In genomic region chr1:18907021-18907913, GRCh38 we compare ENCODE assay signal across 8 cellular contexts. TPM values are rescaled to one million over a fixed set of nuclear protein-coding genes. Genes with fewer than 3 reads are reported as not detected.
DNase-seq lines count a peak whose midpoint lies in the region; ATAC-seq, FAIRE-seq and TF ChIP-seq lines count a peak whose summit lies in the region.

No MANE protein-coding gene starts in this region.

- H3K27ac ChIP-seq in cingulate gyrus (ENCODE audit: low read depth, low read length) (peak overlapping the region; percentile 82), HepG2 (ENCODE audit: extremely low read length, insufficient read depth, low read length) (no peak overlapping the region)

- H3K27me3 ChIP-seq in HepG2 (ENCODE audit: control insufficient read depth in 1 of 2, insufficient read depth in 2 of 2, low read length in 2 of 2): no peaks in the 10 kb centered on the region

- no peak for TF ChIP-seq POLR2A in HepG2 (IDR thresholded peaks at IDR 0.05; ENCODE audit: insufficient read depth in 1 of 2, low read depth in 2 of 2, low read length in 2 of 2)

- ATAC-seq in HepG2 (peak; percentile 11; the same call in 1 of the 3 replicates), HG03097 (IDR thresholded peaks at IDR 0.05; ENCODE audit: low FRiP score, unreplicated experiment) (no peak)

- POLR2A ChIA-PET in HepG2 (lab: Yijun Ruan, JAX): no interaction called here

- TF ChIP-seq CTCF in HepG2 (CRISPR knock-in tag; IDR thresholded peaks at IDR 0.05): peak; percentile 74

- TF ChIP-seq EP300 in HepG2 (IDR thresholded peaks at IDR 0.05; ENCODE audit: low read depth in 2 of 2, low read length in 2 of 2): no peak
- no peak for TF ChIP-seq EP300 in HepG2 (CRISPR knock-in tag; IDR thresholded peaks at IDR 0.05; ENCODE audit: borderline replicate concordance)

- H3K4me2 ChIP-seq in HepG2 (ENCODE audit: low read depth, low read length): no peak overlapping the region

- FAIRE-seq in HepG2 (lab: Jason Lieb, UNC): peak; percentile 32

- H3K4me3 ChIP-seq in HepG2 (replicated peaks in 1 of 3; ENCODE audit: insufficient read depth in 1 of 3, low read depth in 2 of 3, low read length in 3 of 3): no peak overlapping the region

- DNase-seq in NCI-H2196 (lab: John Stamatoyannopoulos, UW; ENCODE audit: unreplicated experiment) (peak; percentile 30), NCI-H2196 treated with DMSO at 0.1 percent for 48 hours (lab: John Stamatoyannopoulos, UW; ENCODE audit: unreplicated experiment) (no peak), NCI-H2171 (lab: John Stamatoyannopoulos, UW) (peak; percentile 60), HepG2 (ENCODE audit: low spot score) (peak; percentile 40)
- peak; percentile 52 to 73 for DNase-seq in activated CD4-positive, alpha-beta T cell treated with anti-CD3 and anti-CD28 coated beads for 4 hours
- peak; percentile 24 to 49 (median 41) for DNase-seq in stimulated activated CD4-positive, alpha-beta T cell treated with anti-CD3 and anti-CD28 coated beads, TNF-alpha, amount 100 ng/mL, for 48 hours (ENCODE audit: low read depth in 3 of 3)

- WGBS in HepG2 (ENCODE audit: low lambda C conversion rate): 88% methylated on average over 16 of the region's 16 CpGs

- peak; percentile 67 for TF ChIP-seq RAD21 in HepG2 (CRISPR knock-in tag; IDR thresholded peaks at IDR 0.05)

- H3K9me3 ChIP-seq in HepG2 (ENCODE audit: low read length): no peaks in the 10 kb centered on the region

- H3K4me1 ChIP-seq in HepG2 (ENCODE audit: insufficient read depth, low read length): peaks cover 11% of the 10 kb centered on the region

- in situ Hi-C loops in HepG2 (cut with HindIII; ENCODE audit: extremely low pct_ligation_motif_present, low pct_unique_long_range_greater_than_20kb): loop anchor here (5.0 kb wide), 1 partner anchor 40 kb away; no protein-coding TSS in a partner anchor

- no peaks in the 10 kb centered on the region; the same call in 1 of the 2 replicates for H4K20me1 ChIP-seq in HepG2 (ENCODE audit: insufficient read depth, low read length)

- BruUV-seq in HepG2 (replicated peaks; lab: Mats Ljungman, UMichigan): no TSS peak

- no peak overlapping the region for H2AFZ ChIP-seq in HepG2 (ENCODE audit: low read length)

- intact Hi-C loops in HepG2 (cut with micrococcal nuclease; ENCODE audit: unreplicated experiment): loop anchor here (2.0 kb wide), 1 partner anchor 44 kb away; no protein-coding TSS in a partner anchor

- H3K9ac ChIP-seq in HepG2 (ENCODE audit: insufficient read depth, low read depth, low read length): no peak overlapping the region

- CTCF ChIA-PET in HepG2 (lab: Yijun Ruan, JAX; ENCODE audit: low intra/inter-chr PET ratio, low total read pairs): interaction anchor here (0.7 to 2.2 kb wide), 4 partner anchors 23 to 175 kb away, joined by 3 to 14 read pairs (median 3); no protein-coding TSS in a partner anchor

- peaks cover 13 to 41% of the 10 kb centered on the region in 2 experiments; a peak in 4 of 5 replicates for H3K36me3 ChIP-seq in HepG2 (replicated peaks in 1 of 2; ENCODE audit: control insufficient read depth in 1 of 2, insufficient read depth in 2 of 2, low read length in 2 of 2)

- H3K79me2 ChIP-seq in HepG2 (ENCODE audit: insufficient read depth, low read length): no peaks in the 10 kb centered on the region

TF ChIP-seq in HepG2, 621 proteins besides CTCF, POLR2A, EP300 and RAD21 (continues in another document):
- TF ChIP-seq MYPOP (CRISPR knock-in tag; IDR thresholded peaks at IDR 0.05): no peak

RNA-seq across cellular contexts. Expression of gene ALDH4A1, which starts 4.9 kb away (rescaled TPM):
- 58.5 and 76.4 TPM in 2 replicates for total RNA-seq in HepG2 (2016; rRNA removed; fragmentation: Illumina TruSeq; extraction: Trizol)
- total RNA-seq in HepG2 (2016; cell fraction: cytosol; rRNA removed; fragmentation: Illumina TruSeq; extraction: Trizol; ENCODE audit: low read depth): 7.2 and 7.7 TPM in 2 replicates
- 53.0 and 79.3 TPM in 2 replicates for total RNA-seq in HepG2 (2016; cell fraction: insoluble cytoplasmic fraction; rRNA removed; fragmentation: Illumina TruSeq; extraction: Trizol)
- 22.0 and 22.8 TPM in 2 replicates for total RNA-seq in HepG2 (2016; cell fraction: membrane; rRNA removed; fragmentation: Illumina TruSeq; extraction: Trizol)
- total RNA-seq in HepG2 (2016; cell fraction: nucleus; rRNA removed; fragmentation: Illumina TruSeq; extraction: Trizol): 52.1 and 60.8 TPM in 2 replicates
- 229 and 240 TPM in 2 replicates for polyA plus RNA-seq in HepG2 (2011; rRNA removed)
- 210 and 362 TPM in 2 replicates for polyA plus RNA-seq in HepG2 (2011; cell fraction: cytosol; rRNA removed)
- polyA plus RNA-seq in HepG2 (2011; cell fraction: nucleus; rRNA removed): 328 and 432 TPM in 2 replicates
- polyA plus RNA-seq in HepG2 (2012): 87.2 and 88.3 TPM in 2 replicates
- 7.1 and 8.1 TPM in 2 replicates for polyA plus RNA-seq in HepG2 (2016; cell fraction: cytosol; fragmentation: Illumina TruSeq; extraction: Trizol; ENCODE audit: low read depth)
- polyA plus RNA-seq in HepG2 (2016; cell fraction: insoluble cytoplasmic fraction; fragmentation: Illumina TruSeq; extraction: Trizol; ENCODE audit: low read depth): 53.0 and 59.0 TPM in 2 replicates
- polyA plus RNA-seq in HepG2 (2016; cell fraction: membrane; fragmentation: Illumina TruSeq; extraction: Trizol; ENCODE audit: low read depth): 16.0 and 17.1 TPM in 2 replicates
- 91.4 and 94.6 TPM in 2 replicates for polyA plus RNA-seq in HepG2 (2016; cell fraction: nucleus; fragmentation: Illumina TruSeq; extraction: Trizol; ENCODE audit: insufficient read depth, low read depth)
- polyA minus RNA-seq in HepG2 (2011; rRNA and poly(A)+ RNA removed; ENCODE audit: low replicate concordance): 12.3 and 373 TPM in 2 replicates
- 140 and 148 TPM in 2 replicates for polyA minus RNA-seq in HepG2 (2011; cell fraction: cytosol; rRNA and poly(A)+ RNA removed)
- 129 and 138 TPM in 2 replicates for polyA minus RNA-seq in HepG2 (2011; cell fraction: nucleus; rRNA and poly(A)+ RNA removed)

RNA-seq across cellular contexts. Expression of gene TAS1R2, which starts 47.8 kb away (rescaled TPM):
- not detected in 2 replicates for total RNA-seq in HepG2 (2016; rRNA removed; fragmentation: Illumina TruSeq; extraction: Trizol)
- total RNA-seq in HepG2 (2016; cell fraction: cytosol; rRNA removed; fragmentation: Illumina TruSeq; extraction: Trizol; ENCODE audit: low read depth): not detected in 2 replicates
- not detected in 2 replicates for total RNA-seq in HepG2 (2016; cell fraction: insoluble cytoplasmic fraction; rRNA removed; fragmentation: Illumina TruSeq; extraction: Trizol)
- not detected in 2 replicates for total RNA-seq in HepG2 (2016; cell fraction: membrane; rRNA removed; fragmentation: Illumina TruSeq; extraction: Trizol)
- total RNA-seq in HepG2 (2016; cell fraction: nucleus; rRNA removed; fragmentation: Illumina TruSeq; extraction: Trizol): not detected in 2 replicates
- not detected in 2 replicates for polyA plus RNA-seq in HepG2 (2011; rRNA removed)
- 0.01 TPM in 1 of 2 replicates, not detected in the other for polyA plus RNA-seq in HepG2 (2011; cell fraction: cytosol; rRNA removed)
- 0.08 and 0.16 TPM in 2 replicates for polyA plus RNA-seq in HepG2 (2011; cell fraction: nucleus; rRNA removed)
- polyA plus RNA-seq in HepG2 (2012): 0.09 TPM in 1 of 2 replicates, not detected in the other
- not detected in 2 replicates for polyA plus RNA-seq in HepG2 (2016; cell fraction: cytosol; fragmentation: Illumina TruSeq; extraction: Trizol; ENCODE audit: low read depth)
- polyA plus RNA-seq in HepG2 (2016; cell fraction: insoluble cytoplasmic fraction; fragmentation: Illumina TruSeq; extraction: Trizol; ENCODE audit: low read depth): not detected in 2 replicates
- polyA plus RNA-seq in HepG2 (2016; cell fraction: membrane; fragmentation: Illumina TruSeq; extraction: Trizol; ENCODE audit: low read depth): not detected in 2 replicates
- not detected in 2 replicates for polyA plus RNA-seq in HepG2 (2016; cell fraction: nucleus; fragmentation: Illumina TruSeq; extraction: Trizol; ENCODE audit: insufficient read depth, low read depth)
- polyA minus RNA-seq in HepG2 (2011; rRNA and poly(A)+ RNA removed; ENCODE audit: low replicate concordance): not detected in 2 replicates
- polyA minus RNA-seq in HepG2 (2011; cell fraction: cytosol; rRNA and poly(A)+ RNA removed): not detected in 2 replicates
- not detected in 2 replicates for polyA minus RNA-seq in HepG2 (2011; cell fraction: nucleus; rRNA and poly(A)+ RNA removed)

RNA-seq across cellular contexts. Expression of gene IFFO2, which starts 49.2 kb away (rescaled TPM):
- total RNA-seq in HepG2 (2016; rRNA removed; fragmentation: Illumina TruSeq; extraction: Trizol): 16.3 and 16.7 TPM in 2 replicates
- total RNA-seq in HepG2 (2016; cell fraction: cytosol; rRNA removed; fragmentation: Illumina TruSeq; extraction: Trizol; ENCODE audit: low read depth): 1.4 and 1.9 TPM in 2 replicates
- 12.2 and 17.7 TPM in 2 replicates for total RNA-seq in HepG2 (2016; cell fraction: insoluble cytoplasmic fraction; rRNA removed; fragmentation: Illumina TruSeq; extraction: Trizol)
- total RNA-seq in HepG2 (2016; cell fraction: membrane; rRNA removed; fragmentation: Illumina TruSeq; extraction: Trizol): 3.8 and 4.9 TPM in 2 replicates
- total RNA-seq in HepG2 (2016; cell fraction: nucleus; rRNA removed; fragmentation: Illumina TruSeq; extraction: Trizol): 10.0 and 11.1 TPM in 2 replicates
- polyA plus RNA-seq in HepG2 (2011; rRNA removed): 6.9 and 7.3 TPM in 2 replicates
- 8.4 and 12.3 TPM in 2 replicates for polyA plus RNA-seq in HepG2 (2011; cell fraction: cytosol; rRNA removed)
- polyA plus RNA-seq in HepG2 (2011; cell fraction: nucleus; rRNA removed): 21.1 and 21.8 TPM in 2 replicates
- polyA plus RNA-seq in HepG2 (2012): 5.7 and 8.6 TPM in 2 replicates
- 0.47 and 1.00 TPM in 2 replicates for polyA plus RNA-seq in HepG2 (2016; cell fraction: cytosol; fragmentation: Illumina TruSeq; extraction: Trizol; ENCODE audit: low read depth)
- polyA plus RNA-seq in HepG2 (2016; cell fraction: insoluble cytoplasmic fraction; fragmentation: Illumina TruSeq; extraction: Trizol; ENCODE audit: low read depth): 9.4 and 11.8 TPM in 2 replicates
- 1.5 and 1.6 TPM in 2 replicates for polyA plus RNA-seq in HepG2 (2016; cell fraction: membrane; fragmentation: Illumina TruSeq; extraction: Trizol; ENCODE audit: low read depth)
- 13.9 and 14.1 TPM in 2 replicates for polyA plus RNA-seq in HepG2 (2016; cell fraction: nucleus; fragmentation: Illumina TruSeq; extraction: Trizol; ENCODE audit: insufficient read depth, low read depth)
- polyA minus RNA-seq in HepG2 (2011; rRNA and poly(A)+ RNA removed; ENCODE audit: low replicate concordance): 2.4 and 21.3 TPM in 2 replicates
- 10.2 and 10.5 TPM in 2 replicates for polyA minus RNA-seq in HepG2 (2011; cell fraction: cytosol; rRNA and poly(A)+ RNA removed)
- 4.0 and 6.3 TPM in 2 replicates for polyA minus RNA-seq in HepG2 (2011; cell fraction: nucleus; rRNA and poly(A)+ RNA removed)
